1 cellular context compared by ENCODE assay signal in the genomic region with DNA sequence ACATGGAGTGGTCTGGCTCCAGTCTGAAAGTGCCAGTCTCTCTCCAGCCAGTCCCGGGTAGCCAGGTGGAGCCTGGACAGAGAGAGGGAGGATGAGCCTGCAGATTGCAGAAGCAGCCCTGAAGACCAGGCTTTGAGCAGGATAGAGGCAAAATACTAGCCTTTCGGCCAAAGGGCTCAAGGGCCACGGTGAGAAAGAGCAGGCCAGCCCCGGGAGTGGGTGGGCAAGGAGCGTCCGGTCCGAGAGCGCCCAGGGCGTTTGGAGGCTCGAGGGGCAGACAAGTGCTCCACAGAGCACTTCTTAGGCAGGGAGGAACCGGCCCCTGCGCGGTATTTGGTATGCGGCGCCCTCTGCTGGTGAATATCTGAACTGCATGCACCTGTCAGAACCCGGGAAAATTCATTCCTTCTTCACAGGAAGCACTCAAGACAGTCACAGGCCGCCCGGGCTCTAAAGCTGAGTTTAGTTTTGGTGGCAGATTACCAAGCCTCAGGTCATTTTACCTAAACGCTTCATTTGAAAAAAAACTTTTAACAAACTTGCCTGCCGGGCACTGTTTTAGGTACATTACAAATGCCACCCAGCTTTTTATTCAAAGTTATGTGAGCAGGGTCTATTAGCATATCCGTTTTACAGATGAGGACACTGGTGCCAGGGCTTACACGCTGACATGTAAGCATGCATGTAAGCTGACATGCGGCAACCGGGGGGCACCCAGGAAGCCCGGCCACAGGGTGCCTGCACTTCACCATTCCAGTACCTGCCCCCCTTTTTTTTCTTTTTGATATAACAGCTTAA.
TF ChIP-seq lines count a peak whose summit lies in the region.

No MANE protein-coding gene starts in this region.

TF ChIP-seq in WTC11, 78 proteins besides CTCF, POLR2A, EP300 and RAD21 (continued from another document):
- TF ChIP-seq, protein P1, sequence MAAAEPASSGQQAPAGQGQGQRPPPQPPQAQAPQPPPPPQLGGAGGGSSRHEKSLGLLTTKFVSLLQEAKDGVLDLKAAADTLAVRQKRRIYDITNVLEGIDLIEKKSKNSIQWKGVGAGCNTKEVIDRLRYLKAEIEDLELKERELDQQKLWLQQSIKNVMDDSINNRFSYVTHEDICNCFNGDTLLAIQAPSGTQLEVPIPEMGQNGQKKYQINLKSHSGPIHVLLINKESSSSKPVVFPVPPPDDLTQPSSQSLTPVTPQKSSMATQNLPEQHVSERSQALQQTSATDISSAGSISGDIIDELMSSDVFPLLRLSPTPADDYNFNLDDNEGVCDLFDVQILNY (CRISPR knock-in tag; IDR thresholded peaks at IDR 0.05), result 0 out of 2 replicates have a peak, but pooled peaks have one; percentile 49
- TF ChIP-seq, protein P2, sequence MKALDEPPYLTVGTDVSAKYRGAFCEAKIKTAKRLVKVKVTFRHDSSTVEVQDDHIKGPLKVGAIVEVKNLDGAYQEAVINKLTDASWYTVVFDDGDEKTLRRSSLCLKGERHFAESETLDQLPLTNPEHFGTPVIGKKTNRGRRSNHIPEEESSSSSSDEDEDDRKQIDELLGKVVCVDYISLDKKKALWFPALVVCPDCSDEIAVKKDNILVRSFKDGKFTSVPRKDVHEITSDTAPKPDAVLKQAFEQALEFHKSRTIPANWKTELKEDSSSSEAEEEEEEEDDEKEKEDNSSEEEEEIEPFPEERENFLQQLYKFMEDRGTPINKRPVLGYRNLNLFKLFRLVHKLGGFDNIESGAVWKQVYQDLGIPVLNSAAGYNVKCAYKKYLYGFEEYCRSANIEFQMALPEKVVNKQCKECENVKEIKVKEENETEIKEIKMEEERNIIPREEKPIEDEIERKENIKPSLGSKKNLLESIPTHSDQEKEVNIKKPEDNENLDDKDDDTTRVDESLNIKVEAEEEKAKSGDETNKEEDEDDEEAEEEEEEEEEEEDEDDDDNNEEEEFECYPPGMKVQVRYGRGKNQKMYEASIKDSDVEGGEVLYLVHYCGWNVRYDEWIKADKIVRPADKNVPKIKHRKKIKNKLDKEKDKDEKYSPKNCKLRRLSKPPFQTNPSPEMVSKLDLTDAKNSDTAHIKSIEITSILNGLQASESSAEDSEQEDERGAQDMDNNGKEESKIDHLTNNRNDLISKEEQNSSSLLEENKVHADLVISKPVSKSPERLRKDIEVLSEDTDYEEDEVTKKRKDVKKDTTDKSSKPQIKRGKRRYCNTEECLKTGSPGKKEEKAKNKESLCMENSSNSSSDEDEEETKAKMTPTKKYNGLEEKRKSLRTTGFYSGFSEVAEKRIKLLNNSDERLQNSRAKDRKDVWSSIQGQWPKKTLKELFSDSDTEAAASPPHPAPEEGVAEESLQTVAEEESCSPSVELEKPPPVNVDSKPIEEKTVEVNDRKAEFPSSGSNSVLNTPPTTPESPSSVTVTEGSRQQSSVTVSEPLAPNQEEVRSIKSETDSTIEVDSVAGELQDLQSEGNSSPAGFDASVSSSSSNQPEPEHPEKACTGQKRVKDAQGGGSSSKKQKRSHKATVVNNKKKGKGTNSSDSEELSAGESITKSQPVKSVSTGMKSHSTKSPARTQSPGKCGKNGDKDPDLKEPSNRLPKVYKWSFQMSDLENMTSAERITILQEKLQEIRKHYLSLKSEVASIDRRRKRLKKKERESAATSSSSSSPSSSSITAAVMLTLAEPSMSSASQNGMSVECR (CRISPR knock-in tag; IDR thresholded peaks at IDR 0.05; ENCODE audit: borderline replicate concordance), result no peak
- TF ChIP-seq, protein P3, sequence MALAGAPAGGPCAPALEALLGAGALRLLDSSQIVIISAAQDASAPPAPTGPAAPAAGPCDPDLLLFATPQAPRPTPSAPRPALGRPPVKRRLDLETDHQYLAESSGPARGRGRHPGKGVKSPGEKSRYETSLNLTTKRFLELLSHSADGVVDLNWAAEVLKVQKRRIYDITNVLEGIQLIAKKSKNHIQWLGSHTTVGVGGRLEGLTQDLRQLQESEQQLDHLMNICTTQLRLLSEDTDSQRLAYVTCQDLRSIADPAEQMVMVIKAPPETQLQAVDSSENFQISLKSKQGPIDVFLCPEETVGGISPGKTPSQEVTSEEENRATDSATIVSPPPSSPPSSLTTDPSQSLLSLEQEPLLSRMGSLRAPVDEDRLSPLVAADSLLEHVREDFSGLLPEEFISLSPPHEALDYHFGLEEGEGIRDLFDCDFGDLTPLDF (CRISPR knock-in tag; IDR thresholded peaks at IDR 0.05), result no peak
- peak; percentile 68; the same call in 1 of the 2 replicates for TF ChIP-seq ZNF138 (CRISPR knock-in tag; conservative IDR thresholded peaks at IDR 0.05)
- TF ChIP-seq, protein P4, sequence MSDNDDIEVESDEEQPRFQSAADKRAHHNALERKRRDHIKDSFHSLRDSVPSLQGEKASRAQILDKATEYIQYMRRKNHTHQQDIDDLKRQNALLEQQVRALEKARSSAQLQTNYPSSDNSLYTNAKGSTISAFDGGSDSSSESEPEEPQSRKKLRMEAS (CRISPR knock-in tag; IDR thresholded peaks at IDR 0.05), result peak; percentile 97
